ENCODE assay signal across 8 cellular contexts in the genomic region with DNA sequence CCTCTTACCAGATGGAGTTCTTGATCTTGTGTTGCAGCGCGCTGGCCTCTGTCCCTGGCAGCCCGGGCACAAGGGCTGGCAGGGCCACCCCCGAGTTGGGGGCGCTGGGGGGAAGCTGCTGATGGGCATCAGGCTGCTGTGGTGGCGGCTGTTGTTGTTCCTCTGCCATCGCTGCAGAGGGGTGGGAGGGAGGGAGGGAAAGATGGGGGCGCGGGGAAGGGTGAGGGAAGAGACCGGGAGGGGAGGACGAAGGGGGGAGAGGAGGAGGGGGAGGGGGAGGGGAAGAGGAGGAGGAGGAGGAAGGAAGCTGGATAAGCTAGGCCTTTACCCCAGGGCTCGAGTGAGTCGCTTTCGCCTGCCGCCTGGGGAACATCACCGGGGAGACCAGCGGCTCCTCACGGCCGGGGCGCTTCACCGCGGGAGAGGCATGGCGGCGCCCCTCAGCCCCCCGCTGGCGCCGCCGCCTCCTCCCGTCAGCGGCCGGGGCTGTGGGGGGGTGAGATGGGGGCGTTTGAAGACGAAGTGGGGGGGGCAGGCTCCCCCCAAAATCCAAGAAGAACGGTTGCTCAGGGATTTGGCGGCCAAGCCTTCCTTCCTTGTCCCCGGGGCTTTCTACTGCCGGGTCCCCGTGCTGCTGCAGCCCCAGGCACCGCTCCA. TPM values are rescaled to one million over a fixed set of nuclear protein-coding genes. Genes with fewer than 3 reads are reported as not detected.
A peak's percentile ranks its signal among the peaks of the same experiment; 100 is the strongest.
DNase-seq lines count a peak whose midpoint lies in the region; ATAC-seq and TF ChIP-seq lines count a peak whose summit lies in the region.

No MANE protein-coding gene starts in this region.

- H3K27me3 Mint-ChIP-seq in activated T-cell treated with anti-CD3 and anti-CD28 coated beads, Interleukin-2, amount 50 U/mL, for 24 hours: no peaks in the 10 kb centered on the region
- H3K27me3 Mint-ChIP-seq in naive thymus-derived CD4-positive, alpha-beta T cell: no peaks in the 10 kb centered on the region

- H3K36me3 ChIP-seq in GM06990 (ENCODE audit: control insufficient read depth, insufficient read depth, low read length): no peaks in the 10 kb centered on the region
- H3K36me3 ChIP-seq in naive thymus-derived CD4-positive, alpha-beta T cell (ENCODE audit: control insufficient read depth in 2 of 3, insufficient read depth in 3 of 3, low read length in 3 of 3): peaks cover 0 to 4% (median 0%) of the 10 kb centered on the region in 3 experiments
- H3K36me3 ChIP-seq in stomach smooth muscle (ENCODE audit: control insufficient read depth in 2 of 2, insufficient read depth in 2 of 2, low read length in 2 of 2): no peaks in the 10 kb centered on the region

- H3K27me3 ChIP-seq in GM06990 (replicated peaks; ENCODE audit: control insufficient read depth, insufficient read depth, low read length) (no peaks in the 10 kb centered on the region), stomach smooth muscle (ENCODE audit: control insufficient read depth in 1 of 2, insufficient read depth in 2 of 2, low read length in 2 of 2) (no peaks in the 10 kb centered on the region)
- no peaks in the 10 kb centered on the region for H3K27me3 ChIP-seq in naive thymus-derived CD4-positive, alpha-beta T cell (ENCODE audit: control insufficient read depth in 2 of 2, insufficient read depth in 2 of 2, low read length in 2 of 2)

- H3K4me3 ChIP-seq in GM06990 (replicated peaks; ENCODE audit: low read depth, low read length) (peak overlapping the region; percentile 93), stomach smooth muscle (ENCODE audit: low read length in 2 of 2) (peak overlapping the region; percentile 68 to 77)
- peak overlapping the region; percentile 62 for H3K4me3 ChIP-seq in naive thymus-derived CD4-positive, alpha-beta T cell (ENCODE audit: low read length)

- peak overlapping the region; percentile 90 for H3K4me3 Mint-ChIP-seq in activated T-cell treated with anti-CD3 and anti-CD28 coated beads, Interleukin-2, amount 50 U/mL, for 24 hours
- H3K4me3 Mint-ChIP-seq in naive thymus-derived CD4-positive, alpha-beta T cell: peak overlapping the region; percentile 75 to 97 (median 90)

- H3K9me3 Mint-ChIP-seq in activated T-cell treated with anti-CD3 and anti-CD28 coated beads, Interleukin-2, amount 50 U/mL, for 24 hours: no peaks in the 10 kb centered on the region
- no peaks in the 10 kb centered on the region for H3K9me3 Mint-ChIP-seq in naive thymus-derived CD4-positive, alpha-beta T cell

- peaks cover 44% of the 10 kb centered on the region for H3K4me1 Mint-ChIP-seq in activated T-cell treated with anti-CD3 and anti-CD28 coated beads, Interleukin-2, amount 50 U/mL, for 24 hours (ENCODE audit: low read depth)
- peaks cover 14 to 61% (median 45%) of the 10 kb centered on the region in 7 donors for H3K4me1 Mint-ChIP-seq in naive thymus-derived CD4-positive, alpha-beta T cell

- CTCF ChIA-PET in naive thymus-derived CD4-positive, alpha-beta T cell (lab: Charles Lee): no interaction called here

- peak overlapping the region; percentile 42 to 82 for H3K9ac ChIP-seq in stomach smooth muscle (ENCODE audit: low read length in 2 of 2)

- peak overlapping the region; percentile 87 for H3K27ac Mint-ChIP-seq in activated T-cell treated with anti-CD3 and anti-CD28 coated beads, Interleukin-2, amount 50 U/mL, for 24 hours
- H3K27ac Mint-ChIP-seq in naive thymus-derived CD4-positive, alpha-beta T cell: peak overlapping the region; percentile 67 to 94 (median 87)

- TF ChIP-seq CTCF in GM06990 (IDR thresholded peaks at IDR 0.05; ENCODE audit: insufficient read depth, low read length, poor library complexity, severe bottlenecking): peak; percentile 3

- intact Hi-C loops in naive thymus-derived CD4-positive, alpha-beta T cell (cut with micrococcal nuclease): loop anchor here (2.0 to 10.0 kb wide), 11 partner anchors 34 to 1464 kb away; a partner anchor contains a TSS

- POLR2A ChIA-PET in naive thymus-derived CD4-positive, alpha-beta T cell (lab: Charles Lee): interaction anchor here (0.7 to 1.1 kb wide), 3 partner anchors 11 to 44 kb away, joined by 3 read pairs; no protein-coding TSS in a partner anchor

- peaks cover 19% of the 10 kb centered on the region for H3K36me3 Mint-ChIP-seq in activated T-cell treated with anti-CD3 and anti-CD28 coated beads, Interleukin-2, amount 50 U/mL, for 24 hours (ENCODE audit: low read depth)
- H3K36me3 Mint-ChIP-seq in naive thymus-derived CD4-positive, alpha-beta T cell: peaks cover 0 to 14% (median 4%) of the 10 kb centered on the region in 5 donors

- peak; percentile 15 for ATAC-seq in HG02852 (IDR thresholded peaks at IDR 0.05; ENCODE audit: unreplicated experiment)
- peak; percentile 30 for ATAC-seq in naive thymus-derived CD4-positive, alpha-beta T cell
- ATAC-seq in HG03108 (IDR thresholded peaks at IDR 0.05; ENCODE audit: unreplicated experiment): no peak

- H3K4me1 ChIP-seq in naive thymus-derived CD4-positive, alpha-beta T cell (ENCODE audit: control insufficient read depth in 2 of 2, insufficient read depth in 2 of 2, low read length in 2 of 2): peaks cover 11 to 15% of the 10 kb centered on the region in 2 donors
- H3K4me1 ChIP-seq in stomach smooth muscle (ENCODE audit: control insufficient read depth, insufficient read depth, low read length): peaks cover 14% of the 10 kb centered on the region

- peak overlapping the region; percentile 84 for H3K27ac ChIP-seq in naive thymus-derived CD4-positive, alpha-beta T cell (ENCODE audit: low read depth, low read length)
- no peak overlapping the region for H3K27ac ChIP-seq in stomach smooth muscle (ENCODE audit: low read length)

- H3K9me3 ChIP-seq in naive thymus-derived CD4-positive, alpha-beta T cell (ENCODE audit: control insufficient read depth in 2 of 3, low read length in 3 of 3): no peaks in the 10 kb centered on the region
- H3K9me3 ChIP-seq in stomach smooth muscle (ENCODE audit: control insufficient read depth in 2 of 2, low read length in 2 of 2): no peaks in the 10 kb centered on the region

- DNase-seq in GM06990 (ENCODE audit: extremely low read depth, insufficient read length) (peak; percentile 66), NCI-H774 (lab: John Stamatoyannopoulos, UW) (peak; percentile 20), fibroblast of peridontal ligament (ENCODE audit: extremely low read depth) (peak; percentile 28)
- DNase-seq in activated T-cell treated with anti-CD3 and anti-CD28 coated beads, Interleukin-2, amount 50 U/mL, for 24 hours: peak; percentile 59
- DNase-seq in naive thymus-derived CD4-positive, alpha-beta T cell: peak in 4 of 9 donors; percentile 8 to 49 (median 26)

RNA-seq across cellular contexts. Expression of a gene that starts 0.4 kb away (rescaled TPM):
- 10 to 100 TPM; 21.2 to 48.7 (median 29.5) TPM for total RNA-seq in naive thymus-derived CD4-positive, alpha-beta T cell
- polyA plus RNA-seq in naive thymus-derived CD4-positive, alpha-beta T cell: 1 to 10 TPM; 4.1 to 5.0 TPM
